19 cellular contexts compared by ENCODE assay signal in genomic region chr20:23664046-23664445, GRCh38. TPM values are rescaled to one million over a fixed set of nuclear protein-coding genes. Genes with fewer than 3 reads are reported as not detected.
"Had no signal": no experiment of that assay in that cellular context is flagged by ENCODE, and none has a peak within 500 bp of the region (broad histone marks: within the 10 kb centered on the region; RNA-seq: fewer than 3 reads in every experiment).

No MANE protein-coding gene starts in this region.

RNA-seq across cellular contexts. Expression of gene CST4, which starts 24.8 kb away (rescaled TPM):
- total RNA-seq: activated B cell treated with CpG ODN at 0.5 μM for 24 hours; activated CD4-positive, alpha-beta memory T cell treated with anti-CD3 and anti-CD28 coated beads for 36 hours; activated CD4-positive, alpha-beta T cell treated with anti-CD3 and anti-CD28 coated beads, Interleukin-2, amount 10 ng/mL, durations not matched to agents 24 days and 14 days; activated CD8-positive, alpha-beta memory T cell treated with anti-CD3 and anti-CD28 coated beads for 36 hours; activated CD8-positive, alpha-beta T cell treated with anti-CD3 and anti-CD28 coated beads for 36 hours; activated naive CD4-positive, alpha-beta T cell treated with anti-CD3 and anti-CD28 coated beads for 36 hours; activated naive CD4-positive, alpha-beta T cell treated with anti-CD3 and anti-CD28 coated beads, Interleukin-2, amount 50 U/mL, for 72 hours; activated naive CD8-positive, alpha-beta T cell treated with anti-CD3 and anti-CD28 coated beads for 36 hours; activated T-cell treated with anti-CD3 and anti-CD28 coated beads, Interleukin-2, amount 50 U/mL, for 4 hours; activated T-cell treated with anti-CD3 and anti-CD28 coated beads, Interleukin-2, amount 50 U/mL, for 72 hours; activated T-helper 1 cell treated with anti-CD3 and anti-CD28 coated beads, Interleukin-12 subunit alpha, Interleukin-12 subunit beta, Interleukin-2, Interleukin-4 antibody, amounts not matched to agents 30 ng/mL and 10 ng/mL and 1 ng/mL, durations not matched to agents 14 hours and 24 hours and 36 hours; activated T-helper 17 cell treated with anti-CD3 and anti-CD28 coated beads, Interleukin-2, amount 50 U/mL, for 72 hours; adrenal gland; aorta; astrocyte; body of pancreas; breast epithelium; cardiac muscle cell; chondrocyte had no signal
- polyA plus RNA-seq: adrenal gland, aorta, cardiac muscle cell had no signal

RNA-seq across cellular contexts. Expression of gene CST3, which starts 26.3 kb away (rescaled TPM):
- total RNA-seq: activated B cell treated with CpG ODN at 0.5 μM for 24 hours; activated T-helper 17 cell treated with anti-CD3 and anti-CD28 coated beads, Interleukin-2, amount 50 U/mL, for 72 hours had no signal

RNA-seq across cellular contexts. Expression of gene CST9, which starts 58.3 kb away (rescaled TPM):
- total RNA-seq: activated B cell treated with CpG ODN at 0.5 μM for 24 hours; activated CD4-positive, alpha-beta memory T cell treated with anti-CD3 and anti-CD28 coated beads for 36 hours; activated CD4-positive, alpha-beta T cell treated with anti-CD3 and anti-CD28 coated beads, Interleukin-2, amount 10 ng/mL, durations not matched to agents 24 days and 14 days; activated CD8-positive, alpha-beta memory T cell treated with anti-CD3 and anti-CD28 coated beads for 36 hours; activated CD8-positive, alpha-beta T cell treated with anti-CD3 and anti-CD28 coated beads for 36 hours; activated naive CD4-positive, alpha-beta T cell treated with anti-CD3 and anti-CD28 coated beads for 36 hours; activated naive CD4-positive, alpha-beta T cell treated with anti-CD3 and anti-CD28 coated beads, Interleukin-2, amount 50 U/mL, for 72 hours; activated naive CD8-positive, alpha-beta T cell treated with anti-CD3 and anti-CD28 coated beads for 36 hours; activated T-cell treated with anti-CD3 and anti-CD28 coated beads, Interleukin-2, amount 50 U/mL, for 4 hours; activated T-cell treated with anti-CD3 and anti-CD28 coated beads, Interleukin-2, amount 50 U/mL, for 72 hours; activated T-helper 1 cell treated with anti-CD3 and anti-CD28 coated beads, Interleukin-12 subunit alpha, Interleukin-12 subunit beta, Interleukin-2, Interleukin-4 antibody, amounts not matched to agents 30 ng/mL and 10 ng/mL and 1 ng/mL, durations not matched to agents 14 hours and 24 hours and 36 hours; activated T-helper 17 cell treated with anti-CD3 and anti-CD28 coated beads, Interleukin-2, amount 50 U/mL, for 72 hours; adrenal gland; aorta; astrocyte; cardiac muscle cell; chondrocyte had no signal
- polyA plus RNA-seq: adrenal gland, aorta, cardiac muscle cell had no signal
